35 cellular contexts compared by ENCODE assay signal in genomic region chr3:155688481-155688880, GRCh38. TPM values are rescaled to one million over a fixed set of nuclear protein-coding genes. Genes with fewer than 3 reads are reported as not detected.
"Had no signal": no experiment of that assay in that cellular context is flagged by ENCODE, and none has a peak within 500 bp of the region (broad histone marks: within the 10 kb centered on the region; RNA-seq: fewer than 3 reads in every experiment).

No MANE protein-coding gene starts in this region.

- H3K4me3 ChIP-seq: MG63 had no signal

- H3K9ac ChIP-seq: KMS-11 had no signal

- H3K4me2 ChIP-seq: KMS-11 had no signal

- H3K27ac ChIP-seq: KMS-11 had no signal

- H3K36me3 ChIP-seq: MG63 had no signal

- H3K9me3 ChIP-seq: MG63 had no signal

- DNase-seq: Karpas-422, Kasumi-1, KBM-7, KG1, MG63, MM.1S, MV-4-11, NCI-H1048, NCI-H1092, NCI-H1092 treated with DMSO at 0.1 percent for 48 hours, NCI-H1105, NCI-H1105 treated with DMSO at 0.1 percent for 48 hours, NCI-H1417, NCI-H1417 treated with DMSO at 0.1 percent for 48 hours, NCI-H1436, NCI-H1436 treated with DMSO at 0.1 percent for 48 hours, NCI-H1694, NCI-H1694 treated with DMSO at 0.1 percent for 48 hours, NCI-H187, NCI-H187 treated with DMSO at 0.1 percent for 48 hours, NCI-H1930, NCI-H2029, NCI-H2029 treated with DMSO at 0.1 percent for 48 hours, NCI-H2081, NCI-H2081 treated with DMSO at 0.1 percent for 48 hours, NCI-H2107, NCI-H2171, NCI-H2171 treated with DMSO at 0.1 percent for 48 hours, NCI-H2227 treated with DMSO at 0.1 percent for 48 hours, NCI-H226, NCI-H345, NCI-H446, NCI-H446 treated with DMSO at 0.1 percent for 48 hours had no signal

- H3K27me3 ChIP-seq: MG63 had no signal

RNA-seq across cellular contexts. Expression of gene PLCH1, which starts 56.4 kb away (rescaled TPM):
- total RNA-seq: LHCN-M2 had no signal
